12 cellular contexts compared by ENCODE assay signal in the genomic region with DNA sequence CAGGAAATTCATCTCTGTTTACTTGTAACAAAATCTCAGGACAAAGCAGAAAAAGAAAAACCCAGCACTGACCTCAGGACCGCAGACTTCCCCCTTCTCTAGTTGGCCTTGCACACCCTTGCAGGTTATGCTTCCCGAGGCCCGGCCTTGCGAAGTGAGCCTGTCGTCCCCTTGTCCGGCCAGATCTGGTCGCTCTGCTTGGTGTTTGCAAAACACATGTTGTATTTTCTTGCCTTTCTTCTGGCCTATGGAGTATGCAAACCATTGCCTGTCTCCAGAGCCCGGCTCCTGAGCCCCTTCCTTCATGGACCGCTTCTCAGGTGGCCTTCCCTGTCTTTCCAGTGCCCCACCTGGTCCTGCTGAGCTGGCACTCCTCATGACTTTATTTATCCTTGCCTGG.
"Had no signal": no experiment of that assay in that cellular context is flagged by ENCODE, and none has a peak within 500 bp of the region (broad histone marks: within the 10 kb centered on the region; RNA-seq: fewer than 3 reads in every experiment).

No MANE protein-coding gene starts in this region.

- DNase-seq: activated CD4-positive, alpha-beta T cell treated with anti-CD3 and anti-CD28 coated beads, Interleukin-2, amount 10 ng/mL, durations not matched to agents 7 days and 5 days; activated CD8-positive, alpha-beta memory T cell treated with anti-CD3 and anti-CD28 coated beads for 24 hours; activated naive CD4-positive, alpha-beta T cell treated with Interleukin-2 at 50 U/mL for 16 hours; retina; trophoblast cell had no signal

- H3K27me3 ChIP-seq: ascending aorta, esophagus muscularis mucosa, suprapubic skin had no signal

- H3K27ac ChIP-seq: ascending aorta, parathyroid adenoma, suprapubic skin had no signal

- H3K27ac Mint-ChIP-seq: activated CD4-positive, alpha-beta T cell treated with anti-CD3 and anti-CD28 coated beads, Interleukin-2, amount 10 ng/mL, durations not matched to agents 7 days and 5 days; activated T-helper 1 cell treated with anti-CD3 and anti-CD28 coated beads, Interleukin-12 subunit alpha, Interleukin-12 subunit beta, Interleukin-2, Interleukin-4 antibody, amounts not matched to agents 30 ng/mL and 10 ng/mL and 1 ng/mL, durations not matched to agents 14 hours and 24 hours and 36 hours; stimulated activated naive CD8-positive, alpha-beta T cell treated with anti-CD3 and anti-CD28 coated beads, Interleukin-15, Interleukin-2, amounts not matched to agents 100 ng/mL and 50 ng/mL, for 24 hours had no signal

- H3K4me3 ChIP-seq: ascending aorta, lung, suprapubic skin had no signal

- H3K9me3 ChIP-seq: ascending aorta, esophagus muscularis mucosa, suprapubic skin had no signal

- H3K9ac ChIP-seq: parathyroid adenoma had no signal

- H3K27me3 Mint-ChIP-seq: stimulated activated naive CD8-positive, alpha-beta T cell treated with anti-CD3 and anti-CD28 coated beads, Interleukin-15, Interleukin-2, amounts not matched to agents 100 ng/mL and 50 ng/mL, for 24 hours had no signal

- H3K9me3 Mint-ChIP-seq: activated CD4-positive, alpha-beta T cell treated with anti-CD3 and anti-CD28 coated beads, Interleukin-2, amount 10 ng/mL, durations not matched to agents 7 days and 5 days; activated T-helper 1 cell treated with anti-CD3 and anti-CD28 coated beads, Interleukin-12 subunit alpha, Interleukin-12 subunit beta, Interleukin-2, Interleukin-4 antibody, amounts not matched to agents 30 ng/mL and 10 ng/mL and 1 ng/mL, durations not matched to agents 14 hours and 24 hours and 36 hours; stimulated activated naive CD8-positive, alpha-beta T cell treated with anti-CD3 and anti-CD28 coated beads, Interleukin-15, Interleukin-2, amounts not matched to agents 100 ng/mL and 50 ng/mL, for 24 hours had no signal

- H3K36me3 ChIP-seq: ascending aorta, esophagus muscularis mucosa, suprapubic skin had no signal

- H3K4me3 Mint-ChIP-seq: activated CD4-positive, alpha-beta T cell treated with anti-CD3 and anti-CD28 coated beads, Interleukin-2, amount 10 ng/mL, durations not matched to agents 7 days and 5 days; activated T-helper 1 cell treated with anti-CD3 and anti-CD28 coated beads, Interleukin-12 subunit alpha, Interleukin-12 subunit beta, Interleukin-2, Interleukin-4 antibody, amounts not matched to agents 30 ng/mL and 10 ng/mL and 1 ng/mL, durations not matched to agents 14 hours and 24 hours and 36 hours; stimulated activated naive CD8-positive, alpha-beta T cell treated with anti-CD3 and anti-CD28 coated beads, Interleukin-15, Interleukin-2, amounts not matched to agents 100 ng/mL and 50 ng/mL, for 24 hours had no signal
